1 cellular context compared by ENCODE assay signal in the genomic region with DNA sequence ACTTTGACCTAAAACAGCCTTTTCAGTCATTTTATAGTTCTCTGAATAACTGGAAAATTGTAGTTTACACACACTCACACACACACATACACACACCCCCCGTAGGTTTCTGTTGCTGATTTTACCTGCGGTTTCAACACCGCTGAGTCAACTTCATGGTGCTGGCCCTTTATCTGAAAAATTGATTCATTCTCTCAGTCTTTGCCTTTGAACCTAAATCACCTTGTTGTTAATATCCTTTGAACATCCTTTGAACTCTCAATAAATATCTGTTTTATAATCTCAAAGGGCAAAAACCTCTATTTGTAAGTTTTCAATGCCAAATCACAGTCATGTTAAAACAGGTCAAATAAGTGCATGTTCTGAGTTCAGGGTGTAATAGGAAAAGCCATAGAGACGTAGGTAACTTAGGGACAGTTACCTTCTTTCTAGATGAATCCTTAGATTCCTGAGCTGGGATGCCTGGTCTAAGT.
TF ChIP-seq lines count a peak whose summit lies in the region.

No MANE protein-coding gene starts in this region.

TF ChIP-seq in HepG2, 621 proteins besides CTCF, POLR2A, EP300 and RAD21 (continued from another document and continues in another):
- TF ChIP-seq POGZ (CRISPR knock-in tag; IDR thresholded peaks at IDR 0.05) (peak; percentile 53; the same call in 1 of the 2 replicates), DPF2 (CRISPR knock-in tag; IDR thresholded peaks at IDR 0.05; ENCODE audit: borderline replicate concordance, low read depth) (peak; percentile 73; the same call in 1 of the 2 replicates), RFX5 (IDR thresholded peaks at IDR 0.05; ENCODE audit: low read depth, low read length) (no peak), MAFF (IDR thresholded peaks at IDR 0.05; ENCODE audit: low read depth, low read length) (0 out of 2 replicates have a peak, but pooled peaks have one; percentile 2), ZNF34 (CRISPR knock-in tag; IDR thresholded peaks at IDR 0.05; ENCODE audit: borderline replicate concordance) (0 out of 2 replicates have a peak, but pooled peaks have one; percentile 53), SOX13 (IDR thresholded peaks at IDR 0.05) (peak; percentile 76; the same call in 1 of the 2 replicates), SOX13 (CRISPR knock-in tag; conservative IDR thresholded peaks at IDR 0.05 in 1 of 2, IDR thresholded peaks at IDR 0.05 in 1 of 2) (peak in 1 of 2 experiments; percentile 88; a peak in 2 of 4 replicates), ELF3 (CRISPR knock-in tag; IDR thresholded peaks at IDR 0.05) (peak; percentile 26; the same call in 1 of the 2 replicates), PITX1 (CRISPR knock-in tag; IDR thresholded peaks at IDR 0.05) (peak; percentile 93), GATAD2A (CRISPR knock-in tag; IDR thresholded peaks at IDR 0.05) (peak; percentile 83), FOXA1 (IDR thresholded peaks at IDR 0.05) (no peak), FOXA1 (CRISPR knock-in tag; IDR thresholded peaks at IDR 0.05) (peak; percentile 38; the same call in 1 of the 2 replicates), THRA (CRISPR knock-in tag; IDR thresholded peaks at IDR 0.05; ENCODE audit: borderline replicate concordance) (peak; percentile 94), NR2F6 (IDR thresholded peaks at IDR 0.05) (peak; percentile 91), NR2F6 (CRISPR knock-in tag; IDR thresholded peaks at IDR 0.05) (peak; percentile 81), HMG20B (CRISPR knock-in tag; conservative IDR thresholded peaks at IDR 0.05) (peak; percentile 94), ZNF816 (CRISPR knock-in tag; IDR thresholded peaks at IDR 0.05; ENCODE audit: borderline replicate concordance) (peak; percentile 66; the same call in 1 of the 2 replicates), MXD4 (CRISPR knock-in tag; IDR thresholded peaks at IDR 0.05) (peak; percentile 11; the same call in 1 of the 2 replicates), MAFG (CRISPR knock-in tag; IDR thresholded peaks at IDR 0.05) (no peak), TBX2 (CRISPR knock-in tag; IDR thresholded peaks at IDR 0.05; ENCODE audit: borderline replicate concordance) (peak; percentile 87), ZNF501 (CRISPR knock-in tag; IDR thresholded peaks at IDR 0.05) (no peak), SKI (IDR thresholded peaks at IDR 0.05; ENCODE audit: partially characterized antibody) (peak; percentile 82), TFE3 (CRISPR knock-in tag; IDR thresholded peaks at IDR 0.05) (peak; percentile 35; the same call in 1 of the 2 replicates), CREM (IDR thresholded peaks at IDR 0.05) (peak; percentile 86), CREM (CRISPR knock-in tag; IDR thresholded peaks at IDR 0.05) (no peak), ZNF878 (CRISPR knock-in tag; IDR thresholded peaks at IDR 0.05) (0 out of 2 replicates have a peak, but pooled peaks have one; percentile 30), IRX3 (CRISPR knock-in tag; IDR thresholded peaks at IDR 0.05; ENCODE audit: borderline replicate concordance, low read depth) (no peak), ZBED4 (CRISPR knock-in tag; IDR thresholded peaks at IDR 0.05; ENCODE audit: borderline replicate concordance) (peak; percentile 22; the same call in 1 of the 2 replicates), KAT2B (IDR thresholded peaks at IDR 0.05; ENCODE audit: borderline replicate concordance, low read depth, low read length) (no peak), MAX (IDR thresholded peaks at IDR 0.05) (peak; percentile 48; the same call in 1 of the 2 replicates), NFATC3 (CRISPR knock-in tag; IDR thresholded peaks at IDR 0.05) (no peak), NR2C2 (CRISPR knock-in tag; IDR thresholded peaks at IDR 0.05; ENCODE audit: borderline replicate concordance) (peak; percentile 69; the same call in 1 of the 2 replicates), PHF21A (CRISPR knock-in tag; IDR thresholded peaks at IDR 0.05) (peak; percentile 75; the same call in 1 of the 2 replicates), TCF12 (IDR thresholded peaks at IDR 0.05) (no peak), TCF12 (CRISPR knock-in tag; IDR thresholded peaks at IDR 0.05) (peak; percentile 51; the same call in 1 of the 2 replicates), GABPA (IDR thresholded peaks at IDR 0.05; ENCODE audit: low read depth, low read length) (no peak), GABPA (CRISPR knock-in tag; IDR thresholded peaks at IDR 0.05; ENCODE audit: low read depth) (no peak), MAZ (IDR thresholded peaks at IDR 0.05; ENCODE audit: borderline replicate concordance, low read depth, low read length) (no peak), MAZ (CRISPR knock-in tag; IDR thresholded peaks at IDR 0.05; ENCODE audit: low read depth) (0 out of 2 replicates have a peak, but pooled peaks have one; percentile 29), FOXA3 (CRISPR knock-in tag; IDR thresholded peaks at IDR 0.05) (peak; percentile 80), HNRNPUL1 (IDR thresholded peaks at IDR 0.05; ENCODE audit: low read depth, low read length) (no peak), ESRRA (CRISPR knock-in tag; IDR thresholded peaks at IDR 0.05; ENCODE audit: low read depth) (peak; percentile 64; the same call in 1 of the 2 replicates), HNF4A (CRISPR knock-in tag; IDR thresholded peaks at IDR 0.05) (peak; percentile 74), ZSCAN29 (CRISPR knock-in tag; conservative IDR thresholded peaks at IDR 0.05) (peak; percentile 80; the same call in 1 of the 2 replicates)
- TF ChIP-seq, protein P1, sequence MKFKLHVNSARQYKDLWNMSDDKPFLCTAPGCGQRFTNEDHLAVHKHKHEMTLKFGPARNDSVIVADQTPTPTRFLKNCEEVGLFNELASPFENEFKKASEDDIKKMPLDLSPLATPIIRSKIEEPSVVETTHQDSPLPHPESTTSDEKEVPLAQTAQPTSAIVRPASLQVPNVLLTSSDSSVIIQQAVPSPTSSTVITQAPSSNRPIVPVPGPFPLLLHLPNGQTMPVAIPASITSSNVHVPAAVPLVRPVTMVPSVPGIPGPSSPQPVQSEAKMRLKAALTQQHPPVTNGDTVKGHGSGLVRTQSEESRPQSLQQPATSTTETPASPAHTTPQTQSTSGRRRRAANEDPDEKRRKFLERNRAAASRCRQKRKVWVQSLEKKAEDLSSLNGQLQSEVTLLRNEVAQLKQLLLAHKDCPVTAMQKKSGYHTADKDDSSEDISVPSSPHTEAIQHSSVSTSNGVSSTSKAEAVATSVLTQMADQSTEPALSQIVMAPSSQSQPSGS (CRISPR knock-in tag; IDR thresholded peaks at IDR 0.05): peak; percentile 46; the same call in 1 of the 2 replicates
- TF ChIP-seq, protein P2, sequence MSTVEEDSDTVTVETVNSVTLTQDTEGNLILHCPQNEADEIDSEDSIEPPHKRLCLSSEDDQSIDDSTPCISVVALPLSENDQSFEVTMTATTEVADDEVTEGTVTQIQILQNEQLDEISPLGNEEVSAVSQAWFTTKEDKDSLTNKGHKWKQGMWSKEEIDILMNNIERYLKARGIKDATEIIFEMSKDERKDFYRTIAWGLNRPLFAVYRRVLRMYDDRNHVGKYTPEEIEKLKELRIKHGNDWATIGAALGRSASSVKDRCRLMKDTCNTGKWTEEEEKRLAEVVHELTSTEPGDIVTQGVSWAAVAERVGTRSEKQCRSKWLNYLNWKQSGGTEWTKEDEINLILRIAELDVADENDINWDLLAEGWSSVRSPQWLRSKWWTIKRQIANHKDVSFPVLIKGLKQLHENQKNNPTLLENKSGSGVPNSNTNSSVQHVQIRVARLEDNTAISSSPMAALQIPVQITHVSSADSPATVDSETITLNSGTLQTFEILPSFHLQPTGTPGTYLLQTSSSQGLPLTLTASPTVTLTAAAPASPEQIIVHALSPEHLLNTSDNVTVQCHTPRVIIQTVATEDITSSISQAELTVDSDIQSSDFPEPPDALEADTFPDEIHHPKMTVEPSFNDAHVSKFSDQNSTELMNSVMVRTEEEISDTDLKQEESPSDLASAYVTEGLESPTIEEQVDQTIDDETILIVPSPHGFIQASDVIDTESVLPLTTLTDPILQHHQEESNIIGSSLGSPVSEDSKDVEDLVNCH (CRISPR knock-in tag; IDR thresholded peaks at IDR 0.05): no peak
- TF ChIP-seq, protein P3, sequence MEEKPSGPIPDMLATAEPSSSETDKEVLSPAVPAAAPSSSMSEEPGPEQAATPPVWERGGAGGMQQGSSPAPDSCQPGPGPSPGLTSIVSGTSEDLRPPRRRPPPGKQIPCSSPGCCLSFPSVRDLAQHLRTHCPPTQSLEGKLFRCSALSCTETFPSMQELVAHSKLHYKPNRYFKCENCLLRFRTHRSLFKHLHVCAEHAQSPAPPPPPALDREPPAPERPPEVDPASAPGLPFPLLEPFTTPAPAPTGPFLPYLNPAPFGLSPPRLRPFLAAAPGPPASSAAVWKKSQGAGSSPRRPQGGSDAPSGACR (CRISPR knock-in tag; IDR thresholded peaks at IDR 0.05): no peak; the same call in 1 of the 2 replicates
- TF ChIP-seq, protein P4, sequence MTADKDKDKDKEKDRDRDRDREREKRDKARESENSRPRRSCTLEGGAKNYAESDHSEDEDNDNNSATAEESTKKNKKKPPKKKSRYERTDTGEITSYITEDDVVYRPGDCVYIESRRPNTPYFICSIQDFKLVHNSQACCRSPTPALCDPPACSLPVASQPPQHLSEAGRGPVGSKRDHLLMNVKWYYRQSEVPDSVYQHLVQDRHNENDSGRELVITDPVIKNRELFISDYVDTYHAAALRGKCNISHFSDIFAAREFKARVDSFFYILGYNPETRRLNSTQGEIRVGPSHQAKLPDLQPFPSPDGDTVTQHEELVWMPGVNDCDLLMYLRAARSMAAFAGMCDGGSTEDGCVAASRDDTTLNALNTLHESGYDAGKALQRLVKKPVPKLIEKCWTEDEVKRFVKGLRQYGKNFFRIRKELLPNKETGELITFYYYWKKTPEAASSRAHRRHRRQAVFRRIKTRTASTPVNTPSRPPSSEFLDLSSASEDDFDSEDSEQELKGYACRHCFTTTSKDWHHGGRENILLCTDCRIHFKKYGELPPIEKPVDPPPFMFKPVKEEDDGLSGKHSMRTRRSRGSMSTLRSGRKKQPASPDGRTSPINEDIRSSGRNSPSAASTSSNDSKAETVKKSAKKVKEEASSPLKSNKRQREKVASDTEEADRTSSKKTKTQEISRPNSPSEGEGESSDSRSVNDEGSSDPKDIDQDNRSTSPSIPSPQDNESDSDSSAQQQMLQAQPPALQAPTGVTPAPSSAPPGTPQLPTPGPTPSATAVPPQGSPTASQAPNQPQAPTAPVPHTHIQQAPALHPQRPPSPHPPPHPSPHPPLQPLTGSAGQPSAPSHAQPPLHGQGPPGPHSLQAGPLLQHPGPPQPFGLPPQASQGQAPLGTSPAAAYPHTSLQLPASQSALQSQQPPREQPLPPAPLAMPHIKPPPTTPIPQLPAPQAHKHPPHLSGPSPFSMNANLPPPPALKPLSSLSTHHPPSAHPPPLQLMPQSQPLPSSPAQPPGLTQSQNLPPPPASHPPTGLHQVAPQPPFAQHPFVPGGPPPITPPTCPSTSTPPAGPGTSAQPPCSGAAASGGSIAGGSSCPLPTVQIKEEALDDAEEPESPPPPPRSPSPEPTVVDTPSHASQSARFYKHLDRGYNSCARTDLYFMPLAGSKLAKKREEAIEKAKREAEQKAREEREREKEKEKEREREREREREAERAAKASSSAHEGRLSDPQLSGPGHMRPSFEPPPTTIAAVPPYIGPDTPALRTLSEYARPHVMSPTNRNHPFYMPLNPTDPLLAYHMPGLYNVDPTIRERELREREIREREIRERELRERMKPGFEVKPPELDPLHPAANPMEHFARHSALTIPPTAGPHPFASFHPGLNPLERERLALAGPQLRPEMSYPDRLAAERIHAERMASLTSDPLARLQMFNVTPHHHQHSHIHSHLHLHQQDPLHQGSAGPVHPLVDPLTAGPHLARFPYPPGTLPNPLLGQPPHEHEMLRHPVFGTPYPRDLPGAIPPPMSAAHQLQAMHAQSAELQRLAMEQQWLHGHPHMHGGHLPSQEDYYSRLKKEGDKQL (CRISPR knock-in tag; IDR thresholded peaks at IDR 0.05; ENCODE audit: low read depth): peak; percentile 85
